Comparison of ENCODE assay signal across 25 cellular contexts in the genomic region with DNA sequence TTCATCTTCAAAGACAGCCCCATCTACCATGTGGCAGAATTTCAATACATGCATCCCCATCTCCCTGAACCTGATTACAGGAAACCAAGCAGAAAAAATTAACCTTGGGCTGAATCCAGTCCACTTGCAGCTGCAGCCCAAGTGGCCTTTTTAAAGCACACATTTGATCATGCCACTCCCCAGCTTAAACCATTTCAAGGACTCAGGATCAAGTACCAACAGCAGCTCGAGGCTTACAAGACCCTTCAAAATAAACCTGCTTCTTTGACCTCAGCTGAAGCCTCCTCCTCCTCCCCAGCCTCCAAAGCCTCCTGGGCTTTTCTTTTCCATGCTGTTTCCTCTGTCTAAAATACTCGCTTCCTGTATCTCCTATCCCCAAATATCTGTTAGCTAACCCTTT.
"Had no signal": no experiment of that assay in that cellular context is flagged by ENCODE, and none has a peak within 500 bp of the region (broad histone marks: within the 10 kb centered on the region; RNA-seq: fewer than 3 reads in every experiment).

No MANE protein-coding gene starts in this region.

- H3K36me3 ChIP-seq: esophagus squamous epithelium, heart right ventricle, left ventricle myocardium inferior, lower lobe of right lung, prostate gland, right atrium auricular region, stomach, thyroid gland, vagina had no signal

- H3K9me3 ChIP-seq: esophagus squamous epithelium, lower lobe of right lung, prostate gland, thyroid gland, vagina had no signal

- H3K27ac ChIP-seq: esophagus squamous epithelium, heart right ventricle, left ventricle myocardium inferior, lower lobe of right lung, prostate gland, right atrium auricular region, stomach, thyroid gland, vagina had no signal

- H3K4me1 ChIP-seq: esophagus squamous epithelium, heart right ventricle, left ventricle myocardium inferior, lower lobe of right lung, prostate gland, right atrium auricular region, stomach, thyroid gland, vagina had no signal

- H3K27me3 ChIP-seq: esophagus squamous epithelium, heart right ventricle, right atrium auricular region, stomach, thyroid gland, vagina had no signal

- ATAC-seq: effector memory CD8-positive, alpha-beta T cell; heart right ventricle; left cardiac atrium; naive thymus-derived CD8-positive, alpha-beta T cell; sciatic nerve had no signal

- H3K4me3 ChIP-seq: esophagus squamous epithelium, heart right ventricle, left ventricle myocardium inferior, lower lobe of right lung, prostate gland, right atrium auricular region, smooth muscle cell, stomach, thyroid gland, vagina had no signal

- DNase-seq: effector memory CD8-positive, alpha-beta T cell; erythroblast; esophagus squamous epithelium; glutamatergic neuron; heart right ventricle; hippocampal formation; left cardiac atrium; left ventricle myocardium inferior; lower lobe of right lung; naive thymus-derived CD8-positive, alpha-beta T cell; nephron progenitor cell; nucleus accumbens; stimulated activated CD4-positive, alpha-beta T cell treated with anti-CD3 and anti-CD28 coated beads, Interleukin-12 subunit alpha, Interleukin-12 subunit beta, amount 100 ng/mL, for 4 hours; stimulated activated CD4-positive, alpha-beta T cell treated with anti-CD3 and anti-CD28 coated beads, Interleukin-1b, Interleukin-23, amount 100 ng/mL, for 48 hours; stimulated activated CD4-positive, alpha-beta T cell treated with anti-CD3 and anti-CD28 coated beads, Interleukin-4, amount 100 ng/mL, for 1 hour; stimulated activated CD8-positive, alpha-beta memory T cell treated with anti-CD3 and anti-CD28 coated beads, Interleukin-4, amount 100 ng/mL, for 48 hours; stimulated activated naive CD4-positive, alpha-beta T cell; stomach; thyroid gland; trophoblast cell had no signal
